ENCODE assay signal across 15 cellular contexts in the genomic region with DNA sequence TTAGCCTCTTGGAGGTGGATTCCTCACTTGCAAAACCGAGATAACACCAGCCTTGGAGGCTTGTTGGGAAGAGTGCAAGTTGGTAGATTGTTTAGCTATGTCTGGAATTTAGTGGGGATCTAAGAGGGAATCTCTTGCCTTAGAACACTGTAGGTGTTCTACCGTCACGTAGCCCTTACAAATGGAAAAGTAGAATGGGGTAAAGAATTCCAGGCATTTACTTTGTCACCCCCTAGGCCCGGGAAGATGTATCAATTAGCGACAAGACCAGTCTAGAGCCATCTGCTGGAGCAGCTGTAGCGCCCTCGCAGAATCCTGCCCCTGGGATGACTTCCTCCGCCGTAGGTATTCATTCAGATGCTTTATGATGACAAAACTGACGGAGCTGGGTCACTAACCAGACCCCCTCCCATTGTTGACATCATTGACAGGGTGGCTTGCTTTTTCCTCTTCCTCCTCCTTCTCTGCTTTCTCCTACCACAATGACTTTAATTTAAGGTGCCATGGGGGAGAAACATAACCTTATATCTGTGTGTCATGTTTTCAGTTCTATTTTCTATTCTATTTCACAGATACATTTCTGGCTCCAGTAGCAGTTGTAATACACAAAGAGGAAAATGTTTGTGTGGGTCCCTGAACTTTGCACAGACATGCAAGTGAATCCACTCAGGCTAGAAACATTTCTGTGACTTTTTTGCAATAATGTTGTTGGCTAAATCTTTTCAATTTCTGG.
A peak's percentile ranks its signal among the peaks of the same experiment; 100 is the strongest.
DNase-seq lines count a peak whose midpoint lies in the region; ATAC-seq lines count a peak whose summit lies in the region.
"Had no signal": no experiment of that assay in that cellular context is flagged by ENCODE, and none has a peak within 500 bp of the region (broad histone marks: within the 10 kb centered on the region; RNA-seq: fewer than 3 reads in every experiment).

No MANE protein-coding gene starts in this region.

- H3K4me3 ChIP-seq in H7 (ENCODE audit: insufficient read depth, low read depth, low read length): no peak overlapping the region
- H3K4me3 ChIP-seq in NT2/D1 (ENCODE audit: insufficient read length, low read depth): no peak overlapping the region
- no peak overlapping the region for H3K4me3 ChIP-seq in trophoblast cell (ENCODE audit: low read depth, low read length)
- no peak overlapping the region for H3K4me3 ChIP-seq in effector memory CD4-positive, alpha-beta T cell (ENCODE audit: insufficient read depth, low read depth, low read length, poor library complexity, severe bottlenecking)

- no peak overlapping the region for H2BK5ac ChIP-seq in trophoblast cell (ENCODE audit: low read depth, low read length, poor library complexity)

- H3K14ac ChIP-seq in trophoblast cell (ENCODE audit: low read length): no peak overlapping the region

- H3K23ac ChIP-seq in trophoblast cell (ENCODE audit: low read length): no peak overlapping the region

- H3K4me1 ChIP-seq in NT2/D1 (ENCODE audit: insufficient read depth, insufficient read length) (peaks cover 4% of the 10 kb centered on the region), trophoblast cell (ENCODE audit: control insufficient read depth in 1 of 2, insufficient read depth in 2 of 2, low read length in 2 of 2) (peaks cover 14 to 17% of the 10 kb centered on the region in 2 experiments)
- H3K4me1 ChIP-seq in effector memory CD4-positive, alpha-beta T cell (ENCODE audit: control insufficient read depth, insufficient read depth, low read length, poor library complexity, severe bottlenecking): no peaks in the 10 kb centered on the region

- H3K18ac ChIP-seq in trophoblast cell (ENCODE audit: low read length): no peak overlapping the region

- peaks cover 14% of the 10 kb centered on the region for H3K79me1 ChIP-seq in trophoblast cell (ENCODE audit: low read length)

- no peak overlapping the region for H4K8ac ChIP-seq in trophoblast cell (ENCODE audit: low read depth, low read length)

- no CpG with 5 or more reads among the region's 10 CpGs for WGBS in trophoblast cell (ENCODE audit: extremely low coverage, insufficient coverage, insufficient read length)

- H3K27ac ChIP-seq in trophoblast cell (ENCODE audit: low read depth, low read length): peak overlapping the region; percentile 73
- H3K27ac ChIP-seq in effector memory CD4-positive, alpha-beta T cell (ENCODE audit: insufficient read depth, low read length, poor library complexity, severe bottlenecking): no peak overlapping the region

- H3K27me3 ChIP-seq in H7 (ENCODE audit: control insufficient read depth, insufficient read depth, low read length) (no peaks in the 10 kb centered on the region), NT2/D1 (ENCODE audit: insufficient read depth, insufficient read length) (no peaks in the 10 kb centered on the region), trophoblast cell (ENCODE audit: insufficient read depth, low read length) (no peaks in the 10 kb centered on the region)
- H3K27me3 ChIP-seq in effector memory CD4-positive, alpha-beta T cell (replicated peaks; ENCODE audit: control insufficient read depth, insufficient read depth, low read length, poor library complexity, severe bottlenecking): no peaks in the 10 kb centered on the region

- peak overlapping the region; percentile 93 for H2BK12ac ChIP-seq in trophoblast cell (ENCODE audit: low read length)

- DNase-seq in H7: peak; percentile 35
- DNase-seq in NT2/D1 (ENCODE audit: low read depth, low spot score): peak; percentile 85
- DNase-seq in iPS DF 4.7 (ENCODE audit: extremely low read depth, low spot score): peak; percentile 79
- peak; percentile 93 to 94 for DNase-seq in trophoblast cell
- DNase-seq in effector memory CD4-positive, alpha-beta T cell: no peak
- DNase-seq in HUDEP-2 (lab: John Stamatoyannopoulos, UW; ENCODE audit: unreplicated experiment in 76 of 76): no peak
- DNase-seq: CD4-positive, alpha-beta T cell; DMS79 treated with DMSO at 0.1 percent for 48 hours; GDM1; HCEC 1CT; NCI-H1436 treated with DMSO at 0.1 percent for 48 hours; NCI-H2081; NCI-H526; PC-3 had no signal

- no peak overlapping the region for H2AFZ ChIP-seq in trophoblast cell (ENCODE audit: insufficient read depth, low read length, poor library complexity)

- H3K9me3 ChIP-seq in NT2/D1 (ENCODE audit: insufficient read depth, low read length) (peaks cover 35% of the 10 kb centered on the region), trophoblast cell (ENCODE audit: insufficient read depth, low read depth, low read length) (no peaks in the 10 kb centered on the region)
- H3K9me3 ChIP-seq in effector memory CD4-positive, alpha-beta T cell (ENCODE audit: control insufficient read depth, low read length): no peaks in the 10 kb centered on the region

- no peak overlapping the region for H3K9ac ChIP-seq in NT2/D1 (ENCODE audit: insufficient read length, low read depth)
- no peak overlapping the region for H3K9ac ChIP-seq in trophoblast cell (ENCODE audit: low read length)

- no peak overlapping the region for H2AK5ac ChIP-seq in trophoblast cell (ENCODE audit: low read length)

- peak overlapping the region; percentile 78 for H4K91ac ChIP-seq in trophoblast cell (ENCODE audit: low read depth, low read length)

- no peak overlapping the region for H4K12ac ChIP-seq in trophoblast cell (ENCODE audit: low read depth, low read length)

- peak overlapping the region; percentile 82 for H2BK120ac ChIP-seq in trophoblast cell (ENCODE audit: insufficient read depth, low read length, poor library complexity)

- H3K4ac ChIP-seq in trophoblast cell (ENCODE audit: low read depth, low read length): no peak overlapping the region

- H3K36me3 ChIP-seq in H7 (replicated peaks; ENCODE audit: control insufficient read depth, insufficient read depth, low read length) (no peaks in the 10 kb centered on the region), NT2/D1 (ENCODE audit: insufficient read depth, insufficient read length, low read length) (no peaks in the 10 kb centered on the region), trophoblast cell (ENCODE audit: control insufficient read depth in 1 of 2, insufficient read depth in 2 of 2, low read length in 2 of 2) (no peaks in the 10 kb centered on the region)
- no peaks in the 10 kb centered on the region for H3K36me3 ChIP-seq in effector memory CD4-positive, alpha-beta T cell (ENCODE audit: control insufficient read depth, insufficient read depth, low read length)

- ATAC-seq in GM18520 (IDR thresholded peaks at IDR 0.05; ENCODE audit: unreplicated experiment): no peak
- ATAC-seq: PC-3 had no signal

- peaks cover 2% of the 10 kb centered on the region for H3K79me2 ChIP-seq in trophoblast cell (ENCODE audit: control insufficient read depth, insufficient read depth, low read length, poor library complexity)

- peak overlapping the region; percentile 14 for H3K4me2 ChIP-seq in trophoblast cell (ENCODE audit: low read length)

Comparison
In these comparisons a context has a peak if more than half of its experiments do, and no peak if none do; other contexts are left out.
1. DNase-seq: peak in H7 (single experiment), NT2/D1 (single experiment), iPS DF 4.7 (single experiment) and trophoblast cell (2 of 2); none in effector memory CD4-positive, alpha-beta T cell (0 of 3) and HUDEP-2 (0 of 76).